In the genomic region with DNA sequence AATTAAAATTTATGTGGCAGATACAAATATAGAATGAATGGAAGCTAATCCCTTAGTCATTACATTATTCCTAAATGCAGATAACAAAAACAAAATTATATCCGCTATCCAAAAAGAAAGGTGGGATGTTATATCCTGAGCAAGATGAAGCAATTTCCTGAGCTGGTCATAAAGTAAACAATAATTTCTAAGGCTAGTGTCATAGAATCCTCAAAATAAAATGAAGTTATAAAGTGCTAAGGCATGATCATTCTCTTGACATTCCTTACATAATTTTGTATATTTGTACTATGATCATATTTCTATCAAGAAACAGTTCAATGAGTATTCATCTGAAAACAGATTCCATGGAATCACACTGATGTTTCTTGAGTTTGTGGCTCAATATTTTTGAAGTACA, we compare ENCODE assay signal across 27 cellular contexts.
DNase-seq lines count a peak whose midpoint lies in the region; FAIRE-seq and TF ChIP-seq lines count a peak whose summit lies in the region.
"Had no signal": no experiment of that assay in that cellular context is flagged by ENCODE, and none has a peak within 500 bp of the region (broad histone marks: within the 10 kb centered on the region; RNA-seq: fewer than 3 reads in every experiment).

No MANE protein-coding gene starts in this region.

- peaks cover 44% of the 10 kb centered on the region for H3K4me1 Mint-ChIP-seq in osteocyte (ENCODE audit: unreplicated experiment)
- H3K4me1 Mint-ChIP-seq: nephron had no signal

- no peaks in the 10 kb centered on the region for H3K27me3 ChIP-seq in effector memory CD4-positive, alpha-beta T cell (replicated peaks; ENCODE audit: control insufficient read depth, insufficient read depth, low read length, poor library complexity, severe bottlenecking)
- H3K27me3 ChIP-seq: BLaER1 treated with 17β-estradiol and CSF1 and Interleukin-3, amounts not matched to agents 10 nM and 100 nM; pancreas; right atrium auricular region; tibial nerve had no signal

- H3K36me3 Mint-ChIP-seq in osteocyte (ENCODE audit: unreplicated experiment) = peaks cover 4% of the 10 kb centered on the region
- H3K36me3 Mint-ChIP-seq: activated naive CD4-positive, alpha-beta T cell treated with anti-CD3 and anti-CD28 coated beads, Interleukin-2, amount 10 ng/mL, durations not matched to agents 7 days and 5 days had no signal

- H3K27ac Mint-ChIP-seq in osteocyte (ENCODE audit: unreplicated experiment) = peak overlapping the region; percentile 82
- H3K27ac Mint-ChIP-seq: activated naive CD4-positive, alpha-beta T cell treated with anti-CD3 and anti-CD28 coated beads, Interleukin-2, amount 10 ng/mL, durations not matched to agents 7 days and 5 days; nephron had no signal

- no peak overlapping the region for H3K27ac ChIP-seq in effector memory CD4-positive, alpha-beta T cell (ENCODE audit: insufficient read depth, low read length, poor library complexity, severe bottlenecking)
- H3K27ac ChIP-seq: BLaER1 treated with 17β-estradiol and CSF1 and Interleukin-3, amounts not matched to agents 10 nM and 100 nM; pancreas; right atrium auricular region; tibial nerve had no signal

- TF ChIP-seq POLR2A in GM12892 (IDR thresholded peaks at IDR 0.05; ENCODE audit: low read depth, low read length) = no peak

- no peak for FAIRE-seq in GM12892 (lab: Jason Lieb, UNC)
- FAIRE-seq: GM18507, keratinocyte, pancreas, TTC549 had no signal

- H3K4me3 Mint-ChIP-seq in osteocyte (ENCODE audit: unreplicated experiment) = no peak overlapping the region
- H3K4me3 Mint-ChIP-seq: activated naive CD4-positive, alpha-beta T cell treated with anti-CD3 and anti-CD28 coated beads, Interleukin-2, amount 10 ng/mL, durations not matched to agents 7 days and 5 days; nephron had no signal

- no peaks in the 10 kb centered on the region for H3K36me3 ChIP-seq in effector memory CD4-positive, alpha-beta T cell (ENCODE audit: control insufficient read depth, insufficient read depth, low read length)
- H3K36me3 ChIP-seq: BLaER1 treated with 17β-estradiol and CSF1 and Interleukin-3, amounts not matched to agents 10 nM and 100 nM; pancreas; right atrium auricular region had no signal

- no peak overlapping the region for H3K4me3 ChIP-seq in effector memory CD4-positive, alpha-beta T cell (ENCODE audit: insufficient read depth, low read depth, low read length, poor library complexity, severe bottlenecking)
- H3K4me3 ChIP-seq: BLaER1 treated with 17β-estradiol and CSF1 and Interleukin-3, amounts not matched to agents 10 nM and 100 nM; pancreas; right atrium auricular region; tibial nerve had no signal

- H3K9me3 Mint-ChIP-seq in osteocyte (ENCODE audit: unreplicated experiment) = no peaks in the 10 kb centered on the region
- H3K9me3 Mint-ChIP-seq: activated naive CD4-positive, alpha-beta T cell treated with anti-CD3 and anti-CD28 coated beads, Interleukin-2, amount 10 ng/mL, durations not matched to agents 7 days and 5 days had no signal

- DNase-seq in GM03348 (ENCODE audit: low spot score) (peak; percentile 22), NCI-H460 (ENCODE audit: extremely low read depth, low read depth) (peak; percentile 22), dermis microvascular lymphatic vessel endothelial cell (ENCODE audit: low read depth in 2 of 2) (peak; percentile 69 to 76), osteocyte (ENCODE audit: extremely low spot score, unreplicated experiment) (no peak), NCI-H2029 treated with DMSO at 0.1 percent for 48 hours (lab: John Stamatoyannopoulos, UW) (no peak), GM12892 (ENCODE audit: insufficient read length) (no peak)
- no peak for DNase-seq in effector memory CD4-positive, alpha-beta T cell
- DNase-seq: activated CD4-positive, alpha-beta T cell treated with anti-CD3 and anti-CD28 coated beads, Interleukin-2, amount 50 U/mL, for 4 hours; activated naive CD4-positive, alpha-beta T cell treated with anti-CD3 and anti-CD28 coated beads, Interleukin-2, amount 10 ng/mL, durations not matched to agents 7 days and 5 days; amygdala; COR-L47; cortex of kidney; DMS53; GF-D8; NCI-H146; NCI-H510A; pancreas; Right ventricle myocardium superior; stimulated activated CD4-positive, alpha-beta T cell treated with anti-CD3 and anti-CD28 coated beads, Interleukin-2, amount 100 ng/mL, for 48 hours; T-helper 1 cell had no signal

- H3K4me1 ChIP-seq in effector memory CD4-positive, alpha-beta T cell (ENCODE audit: control insufficient read depth, insufficient read depth, low read length, poor library complexity, severe bottlenecking) = no peaks in the 10 kb centered on the region
- H3K4me1 ChIP-seq: right atrium auricular region had no signal

- H3K9me3 ChIP-seq in effector memory CD4-positive, alpha-beta T cell (ENCODE audit: control insufficient read depth, low read length) = no peaks in the 10 kb centered on the region
- H3K9me3 ChIP-seq: BLaER1 treated with 17β-estradiol and CSF1 and Interleukin-3, amounts not matched to agents 10 nM and 100 nM; pancreas; right atrium auricular region; tibial nerve had no signal

- no peak for TF ChIP-seq CTCF in osteocyte (IDR thresholded peaks at IDR 0.05)

- H3K27me3 Mint-ChIP-seq in osteocyte (ENCODE audit: unreplicated experiment) = no peaks in the 10 kb centered on the region
- H3K27me3 Mint-ChIP-seq: activated naive CD4-positive, alpha-beta T cell treated with anti-CD3 and anti-CD28 coated beads, Interleukin-2, amount 10 ng/mL, durations not matched to agents 7 days and 5 days had no signal

Comparison
In these comparisons a context has a peak if more than half of its experiments do, and no peak if none do; other contexts are left out.
1. DNase-seq: peak in GM03348 (single experiment), NCI-H460 (single experiment) and dermis microvascular lymphatic vessel endothelial cell (2 of 2); none in osteocyte (single experiment), NCI-H2029 treated with DMSO at 0.1 percent for 48 hours (single experiment), effector memory CD4-positive, alpha-beta T cell (0 of 3) and GM12892 (single experiment).